Comparison of ENCODE assay signal across 16 cellular contexts in genomic region chr11:94424662-94425061, GRCh38. TPM values are rescaled to one million over a fixed set of nuclear protein-coding genes. Genes with fewer than 3 reads are reported as not detected.
DNase-seq lines count a peak whose midpoint lies in the region; ATAC-seq, FAIRE-seq and TF ChIP-seq lines count a peak whose summit lies in the region.
"Had no signal": no experiment of that assay in that cellular context is flagged by ENCODE, and none has a peak within 500 bp of the region (broad histone marks: within the 10 kb centered on the region; RNA-seq: fewer than 3 reads in every experiment).

No MANE protein-coding gene starts in this region.

- H3K4me1 Mint-ChIP-seq in astrocyte (ENCODE audit: low read depth, unreplicated experiment) (no peaks in the 10 kb centered on the region), mesothelial cell of epicardium (no peaks in the 10 kb centered on the region)

- H4K20me1 ChIP-seq in astrocyte (ENCODE audit: insufficient read depth, low read length): no peaks in the 10 kb centered on the region

- DNase-seq in HS-5 (ENCODE audit: low read depth) (peak; percentile 31), astrocyte (ENCODE audit: low read depth) (peak; percentile 12), fibroblast of mammary gland (ENCODE audit: low read depth) (peak; percentile 7), stromal cell of bone marrow (ENCODE audit: low read depth) (peak; percentile 17), mesothelial cell of epicardium (ENCODE audit: low spot score in 2 of 2, unreplicated experiment in 2 of 2) (no peak)
- DNase-seq: DMS153, NCI-H1048, NCI-H146, NCI-H226, NCI-H69 had no signal

- peaks cover 31% of the 10 kb centered on the region for H3K36me3 Mint-ChIP-seq in astrocyte (ENCODE audit: low read depth, unreplicated experiment)
- peaks cover 59% of the 10 kb centered on the region for H3K36me3 Mint-ChIP-seq in mesothelial cell of epicardium

- no peaks in the 10 kb centered on the region for H3K36me3 ChIP-seq in astrocyte (ENCODE audit: insufficient read depth, low read length)

- H3K4me1 ChIP-seq in astrocyte (ENCODE audit: insufficient read depth, low read length): no peaks in the 10 kb centered on the region
- H3K4me1 ChIP-seq: BLaER1 treated with 17β-estradiol and CSF1 and Interleukin-3, amounts not matched to agents 10 nM and 100 nM had no signal

- no peak overlapping the region for H3K27ac ChIP-seq in astrocyte (ENCODE audit: low read depth, low read length)
- H3K27ac ChIP-seq: BLaER1 treated with 17β-estradiol and CSF1 and Interleukin-3, amounts not matched to agents 10 nM and 100 nM; PC-9 had no signal

- H3K27me3 Mint-ChIP-seq in astrocyte (ENCODE audit: low read depth, unreplicated experiment) (no peaks in the 10 kb centered on the region), mesothelial cell of epicardium (ENCODE audit: low read depth) (no peaks in the 10 kb centered on the region)

- H2AFZ ChIP-seq in astrocyte (ENCODE audit: low read depth, low read length): no peak overlapping the region
- H2AFZ ChIP-seq: PC-9 had no signal

- H3K79me2 ChIP-seq in astrocyte (ENCODE audit: insufficient read depth, low read length): no peaks in the 10 kb centered on the region

- no peak overlapping the region for H3K4me3 Mint-ChIP-seq in astrocyte (ENCODE audit: unreplicated experiment)
- no peak overlapping the region for H3K4me3 Mint-ChIP-seq in mesothelial cell of epicardium

- TF ChIP-seq CTCF in astrocyte (IDR thresholded peaks at IDR 0.05; ENCODE audit: insufficient read depth, low read depth, low read length) (no peak), fibroblast of mammary gland (conservative IDR thresholded peaks at IDR 0.05; ENCODE audit: control insufficient read depth, insufficient read depth, low read depth, low read length) (no peak), mesothelial cell of epicardium (IDR thresholded peaks at IDR 0.05; ENCODE audit: unreplicated experiment) (no peak)

- H3K9ac ChIP-seq in astrocyte (ENCODE audit: low read length): no peak overlapping the region
- H3K9ac ChIP-seq: BLaER1 treated with 17β-estradiol and CSF1 and Interleukin-3, amounts not matched to agents 10 nM and 100 nM had no signal

- no peaks in the 10 kb centered on the region for H3K27me3 ChIP-seq in astrocyte (ENCODE audit: insufficient read depth, low read length)
- H3K27me3 ChIP-seq: BLaER1 treated with 17β-estradiol and CSF1 and Interleukin-3, amounts not matched to agents 10 nM and 100 nM had no signal

- no peak overlapping the region for H3K4me2 ChIP-seq in astrocyte (ENCODE audit: low read length)
- H3K4me2 ChIP-seq: BLaER1 treated with 17β-estradiol and CSF1 and Interleukin-3, amounts not matched to agents 10 nM and 100 nM; PC-9 had no signal

- no peak for ATAC-seq in GM21737 (IDR thresholded peaks at IDR 0.05; ENCODE audit: unreplicated experiment)
- ATAC-seq in HG03097 (IDR thresholded peaks at IDR 0.05; ENCODE audit: low FRiP score, unreplicated experiment): no peak
- ATAC-seq: HCT116 had no signal

- H3K9me3 ChIP-seq in astrocyte (ENCODE audit: insufficient read depth, low read depth, low read length): no peaks in the 10 kb centered on the region

- H3K9me3 Mint-ChIP-seq in astrocyte (ENCODE audit: unreplicated experiment) (peaks cover 4% of the 10 kb centered on the region), mesothelial cell of epicardium (peaks cover 20% of the 10 kb centered on the region)

- H3K27ac Mint-ChIP-seq in astrocyte (ENCODE audit: unreplicated experiment) (no peak overlapping the region), mesothelial cell of epicardium (no peak overlapping the region)

- H3K4me3 ChIP-seq in astrocyte (ENCODE audit: insufficient read depth, low read depth, low read length) (no peak overlapping the region), fibroblast of mammary gland (ENCODE audit: control insufficient read depth, low read depth, low read length) (no peak overlapping the region)
- H3K4me3 ChIP-seq: BLaER1 treated with 17β-estradiol and CSF1 and Interleukin-3, amounts not matched to agents 10 nM and 100 nM; PC-9 had no signal

- FAIRE-seq in astrocyte (lab: Jason Lieb, UNC): no peak

RNA-seq across cellular contexts. Expression of gene GPR83, which starts 23.4 kb away (rescaled TPM):
- total RNA-seq in astrocyte (0.14 TPM in 1 of 2 replicates, not detected in the other), mesothelial cell of epicardium (0.09 to 0.18 TPM (median 0.11 TPM) in 3 replicates)
- total RNA-seq: PC-9, SK-MEL-5 had no signal

Comparison
In these comparisons a context has a peak if more than half of its experiments do, and no peak if none do; other contexts are left out.
1. DNase-seq: peak in HS-5 (single experiment), astrocyte (single experiment), fibroblast of mammary gland (single experiment) and stromal cell of bone marrow (single experiment); none in mesothelial cell of epicardium (0 of 2).